ENCODE assay signal across 14 cellular contexts in the genomic region with DNA sequence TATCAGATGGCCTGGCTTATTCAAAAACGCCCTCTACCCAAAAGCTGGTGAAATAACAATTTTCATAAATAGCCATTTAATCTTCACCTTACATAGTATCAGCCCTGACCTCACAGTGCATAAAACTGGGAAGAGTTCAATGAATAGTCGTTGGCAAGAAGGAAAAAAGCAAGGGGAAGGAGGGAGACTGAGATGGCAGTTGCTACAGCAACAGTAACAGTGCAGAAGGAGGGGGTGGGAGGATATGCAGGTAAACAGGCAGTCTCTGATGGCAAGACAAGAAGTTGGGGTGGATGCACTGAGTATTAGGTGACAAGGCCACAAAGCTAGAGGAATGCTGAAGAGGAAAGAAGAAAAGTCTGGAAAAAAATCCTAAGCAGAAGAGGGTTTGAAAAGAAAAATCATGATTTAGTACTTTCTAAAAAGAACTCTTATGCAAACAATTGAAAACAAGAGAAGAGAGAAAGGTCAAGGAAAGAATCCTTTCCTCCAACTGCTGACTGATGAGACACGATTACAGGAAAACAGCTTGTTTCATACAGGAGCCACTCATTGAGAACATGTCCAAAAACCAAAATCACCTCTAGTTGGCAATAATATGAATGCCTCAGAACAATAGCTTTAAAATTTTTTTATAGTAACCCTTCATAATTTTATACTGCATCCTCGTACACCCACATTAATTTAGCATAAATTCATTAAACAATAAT. TPM values are rescaled to one million over a fixed set of nuclear protein-coding genes. Genes with fewer than 3 reads are reported as not detected.
DNase-seq lines count a peak whose midpoint lies in the region; ATAC-seq and TF ChIP-seq lines count a peak whose summit lies in the region.
"Had no signal": no experiment of that assay in that cellular context is flagged by ENCODE, and none has a peak within 500 bp of the region (broad histone marks: within the 10 kb centered on the region; RNA-seq: fewer than 3 reads in every experiment).

No MANE protein-coding gene starts in this region.

- no peak for TF ChIP-seq POLR2A in thyroid gland (IDR thresholded peaks at IDR 0.05)

- no peaks in the 10 kb centered on the region for H3K9me3 Mint-ChIP-seq in chondrocyte (ENCODE audit: low read depth)
- H3K9me3 Mint-ChIP-seq: activated T-cell treated with anti-CD3 and anti-CD28 coated beads, Interleukin-2, amount 50 U/mL, for 72 hours; stimulated activated effector memory CD8-positive, alpha-beta T cell treated with anti-CD3 and anti-CD28 coated beads, Interleukin-12 subunit alpha, Interleukin-12 subunit beta, amount 100 ng/mL, for 72 hours had no signal

- WGBS in thyroid gland, 2 donors, result 66% methylated on average over 4 of the region's 4 CpGs
- WGBS in heart right ventricle, 2 donors, result 67 to 70% methylated on average over 4 of the region's 4 CpGs

- no peaks in the 10 kb centered on the region for H3K9me3 ChIP-seq in thyroid gland
- no peaks in the 10 kb centered on the region for H3K9me3 ChIP-seq in heart right ventricle

- peak overlapping the region; percentile 88 for H3K27ac Mint-ChIP-seq in chondrocyte (ENCODE audit: unreplicated experiment)
- H3K27ac Mint-ChIP-seq: activated T-cell treated with anti-CD3 and anti-CD28 coated beads, Interleukin-2, amount 50 U/mL, for 72 hours; stimulated activated effector memory CD8-positive, alpha-beta T cell treated with anti-CD3 and anti-CD28 coated beads, Interleukin-12 subunit alpha, Interleukin-12 subunit beta, amount 100 ng/mL, for 72 hours had no signal

- TF ChIP-seq CTCF in LNCAP (IDR thresholded peaks at IDR 0.05), result 0 out of 2 replicates have a peak, but pooled peaks have one; percentile 8
- peak; percentile 52 for TF ChIP-seq CTCF in chondrocyte (IDR thresholded peaks at IDR 0.05)
- no peak for TF ChIP-seq CTCF in thyroid gland (IDR thresholded peaks at IDR 0.05)
- no peak for TF ChIP-seq CTCF in heart right ventricle (IDR thresholded peaks at IDR 0.05)

- H3K4me3 Mint-ChIP-seq in chondrocyte (ENCODE audit: unreplicated experiment), result no peak overlapping the region
- H3K4me3 Mint-ChIP-seq: activated T-cell treated with anti-CD3 and anti-CD28 coated beads, Interleukin-2, amount 50 U/mL, for 72 hours; stimulated activated effector memory CD8-positive, alpha-beta T cell treated with anti-CD3 and anti-CD28 coated beads, Interleukin-12 subunit alpha, Interleukin-12 subunit beta, amount 100 ng/mL, for 72 hours had no signal

- no peaks in the 10 kb centered on the region for H3K36me3 ChIP-seq in thyroid gland
- peaks cover 0 to 72% (median 5%) of the 10 kb centered on the region in 9 donors for H3K36me3 ChIP-seq in heart right ventricle

- ATAC-seq in heart right ventricle (no peak), sciatic nerve (no peak)
- ATAC-seq: activated T-cell treated with anti-CD3 and anti-CD28 coated beads, Interleukin-2, amount 50 U/mL, for 72 hours; stimulated activated effector memory CD8-positive, alpha-beta T cell treated with anti-CD3 and anti-CD28 coated beads, Interleukin-12 subunit alpha, Interleukin-12 subunit beta, amount 100 ng/mL, for 72 hours had no signal

- no peaks in the 10 kb centered on the region for H3K27me3 Mint-ChIP-seq in chondrocyte (ENCODE audit: low read depth)

- H3K4me1 ChIP-seq in thyroid gland, result peaks cover 24 to 39% of the 10 kb centered on the region in 2 donors
- H3K4me1 ChIP-seq in heart right ventricle, result peaks cover 0 to 24% (median 18%) of the 10 kb centered on the region in 9 donors

- peaks cover 72% of the 10 kb centered on the region for H3K4me1 Mint-ChIP-seq in chondrocyte (ENCODE audit: low read depth)

- DNase-seq in chondrocyte (ENCODE audit: low spot score) (no peak), lung microvascular endothelial cell (ENCODE audit: low read depth in 2 of 2) (peak; percentile 15 to 23), thyroid gland (no peak), heart right ventricle (no peak), sciatic nerve (ENCODE audit: low spot score) (no peak), cerebellar cortex (ENCODE audit: low spot score) (no peak)
- DNase-seq: activated CD4-positive, alpha-beta T cell treated with anti-CD3 and anti-CD28 coated beads, Interleukin-2, amount 50 U/mL, for 1 hour; activated T-cell treated with anti-CD3 and anti-CD28 coated beads, Interleukin-2, amount 50 U/mL, for 72 hours; amniotic stem cell; NCI-H1092; NCI-H446 had no signal

- no peaks in the 10 kb centered on the region for H3K36me3 Mint-ChIP-seq in chondrocyte (ENCODE audit: low read depth)

- no peak overlapping the region for H3K4me3 ChIP-seq in thyroid gland (replicated peaks in 1 of 3)
- H3K4me3 ChIP-seq in heart right ventricle, result no peak overlapping the region

- intact Hi-C loops in thyroid gland (cut with DNase I), result no loop called here
- intact Hi-C loops in heart right ventricle (cut with DNase I), result loop anchor here in 3 of 10 donors (10.0 kb wide), 4 partner anchors 92 to 192 kb away; no protein-coding TSS in a partner anchor
- intact Hi-C loops in sciatic nerve (cut with DNase I), result no loop called here

- H3K27me3 ChIP-seq in thyroid gland (no peaks in the 10 kb centered on the region), heart right ventricle (no peaks in the 10 kb centered on the region)

- H3K27ac ChIP-seq in thyroid gland, result peak overlapping the region in 2 of 3 donors; percentile 56 to 70
- no peak overlapping the region for H3K27ac ChIP-seq in heart right ventricle
- H3K27ac ChIP-seq: C4-2B had no signal

RNA-seq across cellular contexts. Expression of a gene that starts 56.0 kb away (rescaled TPM):
- total RNA-seq in chondrocyte, result 48.1 to 56.9 TPM (median 48.3 TPM) in 3 replicates
- total RNA-seq in lung microvascular endothelial cell, result 8.5 and 11.5 TPM in 2 replicates
- total RNA-seq in thyroid gland, result 10 to 100 TPM; 36.0 to 53.6 (median 38.9) TPM
- total RNA-seq in heart right ventricle, result 10 to 100 TPM; 49.3 to 63.1 (median 58.7) TPM
- 10 to 100 TPM; 14.1 to 18.2 TPM for polyA plus RNA-seq in heart right ventricle
- 42.8 TPM for total RNA-seq in sciatic nerve

Comparison
In these comparisons a context has a peak if more than half of its experiments do, and no peak if none do; other contexts are left out.
1. CTCF ChIP-seq: peak in LNCAP (single experiment) and chondrocyte (single experiment); none in thyroid gland (0 of 6) and heart right ventricle (0 of 9).
2. DNase-seq: peak in lung microvascular endothelial cell (2 of 2); none in chondrocyte (single experiment), thyroid gland (0 of 2), heart right ventricle (0 of 2), sciatic nerve (single experiment) and cerebellar cortex (single experiment).
3. H3K27ac ChIP-seq: peak in thyroid gland (2 of 3); none in heart right ventricle (0 of 10).